ENCODE assay signal across 1 cellular context in genomic region chr3:115388166-115388565, GRCh38.
TF ChIP-seq lines count a peak whose summit lies in the region.

No MANE protein-coding gene starts in this region.

TF ChIP-seq in HepG2, 621 proteins besides CTCF, POLR2A, EP300 and RAD21 (continued from another document):
- TF ChIP-seq FLYWCH1 (CRISPR knock-in tag; IDR thresholded peaks at IDR 0.05): no peak
- TF ChIP-seq, protein P1, sequence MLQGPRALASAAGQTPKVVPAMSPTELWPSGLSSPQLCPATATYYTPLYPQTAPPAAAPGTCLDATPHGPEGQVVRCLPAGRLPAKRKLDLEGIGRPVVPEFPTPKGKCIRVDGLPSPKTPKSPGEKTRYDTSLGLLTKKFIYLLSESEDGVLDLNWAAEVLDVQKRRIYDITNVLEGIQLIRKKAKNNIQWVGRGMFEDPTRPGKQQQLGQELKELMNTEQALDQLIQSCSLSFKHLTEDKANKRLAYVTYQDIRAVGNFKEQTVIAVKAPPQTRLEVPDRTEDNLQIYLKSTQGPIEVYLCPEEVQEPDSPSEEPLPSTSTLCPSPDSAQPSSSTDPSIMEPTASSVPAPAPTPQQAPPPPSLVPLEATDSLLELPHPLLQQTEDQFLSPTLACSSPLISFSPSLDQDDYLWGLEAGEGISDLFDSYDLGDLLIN (CRISPR knock-in tag; IDR thresholded peaks at IDR 0.05; ENCODE audit: borderline replicate concordance): no peak
- no peak for TF ChIP-seq TIGD3 (CRISPR knock-in tag; IDR thresholded peaks at IDR 0.05; ENCODE audit: borderline replicate concordance)
- no peak for TF ChIP-seq PCBP2 (optimal IDR thresholded peaks at IDR 0.05; ENCODE audit: low read depth, low read length, poor library complexity, severe bottlenecking)
- no peak for TF ChIP-seq STAT6 (CRISPR knock-in tag; IDR thresholded peaks at IDR 0.05; ENCODE audit: borderline replicate concordance)
- no peak for TF ChIP-seq NFYB (CRISPR knock-in tag; IDR thresholded peaks at IDR 0.05)
- no peak for TF ChIP-seq HMGXB4 (CRISPR knock-in tag; IDR thresholded peaks at IDR 0.05; ENCODE audit: borderline replicate concordance in 1 of 2, low read depth in 1 of 2)
- no peak for TF ChIP-seq ZNF468 (CRISPR knock-in tag; IDR thresholded peaks at IDR 0.05)
- TF ChIP-seq HOXA9 (CRISPR knock-in tag; IDR thresholded peaks at IDR 0.05; ENCODE audit: borderline replicate concordance): no peak
- no peak for TF ChIP-seq CREM (IDR thresholded peaks at IDR 0.05)
- TF ChIP-seq CREM (CRISPR knock-in tag; IDR thresholded peaks at IDR 0.05): no peak
